20 cellular contexts compared by ENCODE assay signal in genomic region chr1:81053826-81054225, GRCh38.
"Had no signal": no experiment of that assay in that cellular context is flagged by ENCODE, and none has a peak within 500 bp of the region (broad histone marks: within the 10 kb centered on the region; RNA-seq: fewer than 3 reads in every experiment).

No MANE protein-coding gene starts in this region.

- H3K36me3 ChIP-seq: left ventricle myocardium inferior, spleen, thoracic aorta, uterus had no signal

- H3K4me3 ChIP-seq: left ventricle myocardium inferior, lung, spleen, thoracic aorta, uterus had no signal

- ATAC-seq: activated CD8-positive, alpha-beta memory T cell treated with anti-CD3 and anti-CD28 coated beads, Interleukin-2, amount 10 ng/mL, durations not matched to agents 7 days and 5 days; activated CD8-positive, alpha-beta T cell treated with anti-CD3 and anti-CD28 coated beads, Interleukin-2, amount 10 ng/mL, durations not matched to agents 7 days and 5 days; activated naive CD8-positive, alpha-beta T cell treated with anti-CD3 and anti-CD28 coated beads, Interleukin-2, amount 50 U/mL, for 24 hours; right cardiac atrium; stimulated activated naive CD8-positive, alpha-beta T cell treated with anti-CD3 and anti-CD28 coated beads, Interleukin-15, Interleukin-2, amounts not matched to agents 100 U/mL and 50 U/mL, for 24 hours had no signal

- H3K27me3 ChIP-seq: spleen, uterus had no signal

- DNase-seq: activated B cell treated with CpG ODN at 0.5 μM for 24 hours; activated CD4-positive, alpha-beta T cell treated with anti-CD3 and anti-CD28 coated beads, Interleukin-2, amount 50 U/mL, for 1 hour; activated CD8-positive, alpha-beta memory T cell treated with anti-CD3 and anti-CD28 coated beads, Interleukin-2, amount 10 ng/mL, durations not matched to agents 7 days and 5 days; activated CD8-positive, alpha-beta T cell treated with anti-CD3 and anti-CD28 coated beads, Interleukin-2, amount 10 ng/mL, durations not matched to agents 7 days and 5 days; activated naive CD8-positive, alpha-beta T cell treated with anti-CD3 and anti-CD28 coated beads, Interleukin-2, amount 50 U/mL, for 24 hours; activated T-cell treated with anti-CD3 and anti-CD28 coated beads, Interleukin-2, amount 50 U/mL, for 48 hours; amygdala; central memory CD4-positive, alpha-beta T cell; left ventricle myocardium inferior; nephron progenitor cell; right cardiac atrium; spleen; stimulated activated CD4-positive, alpha-beta T cell treated with anti-CD3 and anti-CD28 coated beads, Interleukin-2, amount 100 ng/mL, for 48 hours; stimulated activated naive CD8-positive, alpha-beta T cell treated with anti-CD3 and anti-CD28 coated beads, Interleukin-15, Interleukin-2, amounts not matched to agents 100 U/mL and 50 U/mL, for 24 hours; T-helper 1 cell; trophoblast cell; uterus had no signal

- H3K27ac ChIP-seq: epithelial cell of prostate, left ventricle myocardium inferior, spleen, thoracic aorta, uterus had no signal

- H3K4me1 ChIP-seq: left ventricle myocardium inferior, spleen, uterus had no signal

- H3K9me3 ChIP-seq: left ventricle myocardium inferior, spleen, thoracic aorta, uterus had no signal
